ENCODE assay signal across 10 cellular contexts in genomic region chr19:51810228-51810627, GRCh38. TPM values are rescaled to one million over a fixed set of nuclear protein-coding genes. Genes with fewer than 3 reads are reported as not detected.
DNase-seq lines count a peak whose midpoint lies in the region; ATAC-seq and TF ChIP-seq lines count a peak whose summit lies in the region.
"Had no signal": no experiment of that assay in that cellular context is flagged by ENCODE, and none has a peak within 500 bp of the region (broad histone marks: within the 10 kb centered on the region; RNA-seq: fewer than 3 reads in every experiment).

No MANE protein-coding gene starts in this region.

- H3K27ac ChIP-seq in foreskin keratinocyte (no peak overlapping the region), stomach (no peak overlapping the region), testis (peak overlapping the region in 1 of 2 donors; percentile 63), coronary artery (peak overlapping the region in 1 of 2 donors; percentile 54)

- no peaks in the 10 kb centered on the region for H3K27me3 ChIP-seq in foreskin keratinocyte
- no peaks in the 10 kb centered on the region for H3K27me3 ChIP-seq in stomach
- H3K27me3 ChIP-seq in testis: no peaks in the 10 kb centered on the region

- H3K4me1 ChIP-seq in foreskin keratinocyte (no peaks in the 10 kb centered on the region), stomach (peaks cover 0 to 7% (median 0%) of the 10 kb centered on the region in 4 donors), testis (peaks cover 30% of the 10 kb centered on the region)

- H3K4me1 Mint-ChIP-seq in HFFc6 (ENCODE audit: low read depth): peaks cover 54% of the 10 kb centered on the region
- H3K4me1 Mint-ChIP-seq: activated naive CD4-positive, alpha-beta T cell treated with anti-CD3 and anti-CD28 coated beads, Interleukin-2, amount 10 ng/mL, durations not matched to agents 7 days and 5 days had no signal

- H3K36me3 ChIP-seq in stomach (peaks cover 0 to 3% (median 0%) of the 10 kb centered on the region in 4 donors), testis (ENCODE audit: low read depth, missing control alignments) (no peaks in the 10 kb centered on the region)

- intact Hi-C loops in stomach (cut with DNase I; ENCODE audit: low total_unique reads) (no loop called here), testis (cut with DNase I; ENCODE audit: low total_unique reads) (no loop called here)

- no peak for ATAC-seq in foreskin keratinocyte

- TF ChIP-seq EP300 in stomach (IDR thresholded peaks at IDR 0.05): no peak

- no peak overlapping the region for H3K4me3 ChIP-seq in stomach
- H3K4me3 ChIP-seq in testis: no peak overlapping the region
- no peak overlapping the region for H3K4me3 ChIP-seq in coronary artery

- H3K9me3 Mint-ChIP-seq in HFFc6: 0 out of 2 replicates have a peak, but pooled peaks cover 5% of the 10 kb centered on the region

- DNase-seq in COR-L47 (lab: John Stamatoyannopoulos, UW): peak; percentile 28
- DNase-seq in HFFc6: peak; percentile 56
- DNase-seq in RPMI7951 (ENCODE audit: low read depth): peak; percentile 84
- no peak for DNase-seq in foreskin keratinocyte
- no peak for DNase-seq in stomach
- no peak for DNase-seq in testis
- no peak for DNase-seq in AG08395 (ENCODE audit: low spot score)
- no peak for DNase-seq in coronary artery (ENCODE audit: low spot score)
- DNase-seq: activated naive CD4-positive, alpha-beta T cell treated with anti-CD3 and anti-CD28 coated beads, Interleukin-2, amount 10 ng/mL, durations not matched to agents 7 days and 5 days; NCI-H1048 had no signal

- TF ChIP-seq POLR2A in stomach (IDR thresholded peaks at IDR 0.05) (no peak), testis (IDR thresholded peaks at IDR 0.05) (no peak)

- TF ChIP-seq CTCF in HFFc6 (IDR thresholded peaks at IDR 0.05) (peak; percentile 53; the same call in 1 of the 2 replicates), foreskin keratinocyte (conservative IDR thresholded peaks at IDR 0.05) (peak; percentile 4), stomach (IDR thresholded peaks at IDR 0.05) (no peak), testis (IDR thresholded peaks at IDR 0.05) (peak in 1 of 3 experiments; percentile 29), coronary artery (IDR thresholded peaks at IDR 0.05) (no peak)

- 66 to 87% (median 79%) methylated on average over 7 of the region's 7 CpGs for WGBS in stomach, 5 donors
- WGBS in testis, 2 donors: 60 to 61% methylated on average over 7 of the region's 7 CpGs

- no peaks in the 10 kb centered on the region; the same call in 1 of the 2 replicates for H3K27me3 Mint-ChIP-seq in HFFc6 (ENCODE audit: insufficient read depth)
- H3K27me3 Mint-ChIP-seq: activated naive CD4-positive, alpha-beta T cell treated with anti-CD3 and anti-CD28 coated beads, Interleukin-2, amount 10 ng/mL, durations not matched to agents 7 days and 5 days had no signal

- no peaks in the 10 kb centered on the region for H3K36me3 Mint-ChIP-seq in HFFc6 (ENCODE audit: low read depth)
- H3K36me3 Mint-ChIP-seq: activated naive CD4-positive, alpha-beta T cell treated with anti-CD3 and anti-CD28 coated beads, Interleukin-2, amount 10 ng/mL, durations not matched to agents 7 days and 5 days had no signal

- H3K4me3 Mint-ChIP-seq in HFFc6: peak overlapping the region; percentile 47; the same call in 1 of the 2 replicates
- H3K4me3 Mint-ChIP-seq: activated naive CD4-positive, alpha-beta T cell treated with anti-CD3 and anti-CD28 coated beads, Interleukin-2, amount 10 ng/mL, durations not matched to agents 7 days and 5 days had no signal

- H3K9me3 ChIP-seq in stomach: peaks cover 0 to 32% (median 24%) of the 10 kb centered on the region in 4 donors
- no peaks in the 10 kb centered on the region for H3K9me3 ChIP-seq in testis

- H3K27ac Mint-ChIP-seq in HFFc6: no peak overlapping the region
- H3K27ac Mint-ChIP-seq: activated naive CD4-positive, alpha-beta T cell treated with anti-CD3 and anti-CD28 coated beads, Interleukin-2, amount 10 ng/mL, durations not matched to agents 7 days and 5 days had no signal

RNA-seq across cellular contexts. Expression of gene FPR3, which starts 15.3 kb away (rescaled TPM):
- total RNA-seq in HFFc6 (2021; fragmentation: NEBNext Ultra II Directional; extraction: Animal tissue kit (Norgen Biotek cat#: 25700)): not detected
- total RNA-seq in RPMI7951 (2014; rRNA removed; shearing (Covaris generic)): 0.60 and 0.98 TPM in 2 replicates
- total RNA-seq in foreskin keratinocyte: not detected in 2 replicates
- polyA plus RNA-seq in foreskin keratinocyte: not detected in 2 replicates
- total RNA-seq in stomach: 1 to 10 TPM in 3 of 5 donors, not detected in 2; 1.6 to 7.0 (median 3.1) TPM
- 1 to 10 TPM in 2 of 3 donors, under 1 TPM in 1; 0.58 to 2.7 (median 2.3) TPM for polyA plus RNA-seq in stomach
- 10 to 100 TPM in 1 of 2 donors, 1 to 10 TPM in 1; 1.6 to 15.6 TPM for total RNA-seq in testis
- 8.8 TPM for polyA plus RNA-seq in testis (ENCODE audit: insufficient read depth, low read depth, low replicate concordance)

RNA-seq across cellular contexts. Expression of gene FPR2, which starts 49.2 kb away (rescaled TPM):
- total RNA-seq in HFFc6 (2021; fragmentation: NEBNext Ultra II Directional; extraction: Animal tissue kit (Norgen Biotek cat#: 25700)): not detected
- total RNA-seq in RPMI7951 (2014; rRNA removed; shearing (Covaris generic)): 8.1 and 8.4 TPM in 2 replicates
- total RNA-seq in foreskin keratinocyte (not detected in 2 replicates), stomach (1 to 10 TPM in 2 of 5 donors, under 1 TPM in 1, not detected in 2; 0.58 to 1.7 (median 1.3) TPM), testis (under 1 TPM; 0.19 to 0.31 TPM)
- polyA plus RNA-seq in foreskin keratinocyte (not detected in 2 replicates), stomach (1 to 10 TPM in 2 of 3 donors, under 1 TPM in 1; 0.48 to 2.9 (median 1.4) TPM), testis (ENCODE audit: insufficient read depth, low read depth, low replicate concordance) (1.3 TPM)

RNA-seq across cellular contexts. Expression of gene FPR1, which starts 58.5 kb away (rescaled TPM):
- total RNA-seq in HFFc6 (2021; fragmentation: NEBNext Ultra II Directional; extraction: Animal tissue kit (Norgen Biotek cat#: 25700)): under 1 TPM in 5 of 6 experiments, not detected in 1; 0.26 to 0.53 (median 0.34) TPM
- 9.4 and 13.2 TPM in 2 replicates for total RNA-seq in RPMI7951 (2014; rRNA removed; shearing (Covaris generic))
- 0.46 TPM in 1 of 2 replicates, not detected in the other for total RNA-seq in foreskin keratinocyte
- polyA plus RNA-seq in foreskin keratinocyte: 0.40 TPM in 1 of 2 replicates, not detected in the other
- total RNA-seq in stomach: 10 to 100 TPM in 1 of 5 donors, 1 to 10 TPM in 3, not detected in 1; 7.0 to 10.5 (median 8.5) TPM
- polyA plus RNA-seq in stomach: 1 to 10 TPM; 1.7 to 7.5 (median 1.8) TPM
- 1 to 10 TPM; 1.4 to 2.1 TPM for total RNA-seq in testis
- polyA plus RNA-seq in testis (ENCODE audit: insufficient read depth, low read depth, low replicate concordance): 3.5 TPM

Comparison
In these comparisons a context has a peak if more than half of its experiments do, and no peak if none do; other contexts are left out.
1. DNase-seq: peak in COR-L47 (single experiment), HFFc6 (single experiment) and RPMI7951 (single experiment); none in foreskin keratinocyte (0 of 2), stomach (single experiment), testis (single experiment), AG08395 (single experiment) and coronary artery (single experiment).
2. CTCF ChIP-seq: peak in HFFc6 (single experiment) and foreskin keratinocyte (single experiment); none in stomach (0 of 7) and coronary artery (single experiment).